ENCODE assay signal across 15 cellular contexts in the genomic region with DNA sequence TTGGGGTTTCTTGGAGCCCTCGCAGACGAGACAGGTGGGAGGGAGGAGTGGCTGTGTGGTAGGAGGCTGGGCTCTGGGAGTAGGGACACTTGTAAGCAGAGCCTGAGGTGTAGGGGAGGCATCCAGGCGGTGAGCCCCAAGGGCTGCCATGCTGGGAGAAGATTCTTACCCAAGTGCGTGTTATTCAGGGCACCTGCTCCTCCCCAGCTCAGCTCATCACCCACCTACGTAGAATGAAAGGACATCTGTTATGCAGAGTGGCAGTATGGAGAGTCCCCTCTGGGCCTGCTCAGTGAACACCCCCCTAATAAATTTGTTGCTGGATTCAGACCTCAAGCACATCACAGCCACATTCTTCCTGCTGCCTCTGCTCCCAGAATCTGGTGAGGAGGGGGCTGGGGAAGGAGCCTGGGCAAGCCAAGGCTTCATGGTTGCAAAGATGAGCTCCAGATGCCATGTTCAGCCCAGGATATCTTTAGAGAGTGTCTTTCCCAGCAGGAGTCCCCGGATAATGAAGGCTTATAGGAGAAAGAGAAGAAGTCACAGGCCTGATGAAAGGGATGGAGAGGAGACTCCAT.
DNase-seq lines count a peak whose midpoint lies in the region; ATAC-seq and TF ChIP-seq lines count a peak whose summit lies in the region.
"Had no signal": no experiment of that assay in that cellular context is flagged by ENCODE, and none has a peak within 500 bp of the region (broad histone marks: within the 10 kb centered on the region; RNA-seq: fewer than 3 reads in every experiment).

No MANE protein-coding gene starts in this region.

- no peak overlapping the region for H3K27ac Mint-ChIP-seq in natural killer cell treated with Interleukin-12 subunit alpha and Interleukin-12 subunit beta and Interleukin-15 and Interleukin-18, amount 100 ng/mL, for 72 hours
- H3K27ac Mint-ChIP-seq in natural killer cell = no peak overlapping the region
- no peak overlapping the region for H3K27ac Mint-ChIP-seq in stimulated activated effector memory CD8-positive, alpha-beta T cell treated with anti-CD3 and anti-CD28 coated beads, Interleukin-12 subunit alpha, Interleukin-12 subunit beta, amount 100 ng/mL, for 72 hours
- no peak overlapping the region for H3K27ac Mint-ChIP-seq in activated CD8-positive, alpha-beta T cell treated with anti-CD3 and anti-CD28 coated beads for 36 hours
- H3K27ac Mint-ChIP-seq: CD8-positive, alpha-beta T cell; GM23338; H9 had no signal

- H3K4me1 Mint-ChIP-seq in natural killer cell treated with Interleukin-12 subunit alpha and Interleukin-12 subunit beta and Interleukin-15 and Interleukin-18, amount 100 ng/mL, for 72 hours (ENCODE audit: low read depth in 2 of 2) = no peaks in the 10 kb centered on the region
- H3K4me1 Mint-ChIP-seq in natural killer cell = no peaks in the 10 kb centered on the region
- no peaks in the 10 kb centered on the region for H3K4me1 Mint-ChIP-seq in stimulated activated effector memory CD8-positive, alpha-beta T cell treated with anti-CD3 and anti-CD28 coated beads, Interleukin-12 subunit alpha, Interleukin-12 subunit beta, amount 100 ng/mL, for 72 hours
- H3K4me1 Mint-ChIP-seq in activated CD8-positive, alpha-beta T cell treated with anti-CD3 and anti-CD28 coated beads for 36 hours (ENCODE audit: low read depth) = no peaks in the 10 kb centered on the region

- POLR2A ChIA-PET in activated CD8-positive, alpha-beta T cell treated with anti-CD3 and anti-CD28 coated beads for 36 hours (lab: Charles Lee) = no interaction called here

- no peak overlapping the region for H3K4me3 Mint-ChIP-seq in natural killer cell treated with Interleukin-12 subunit alpha and Interleukin-12 subunit beta and Interleukin-15 and Interleukin-18, amount 100 ng/mL, for 72 hours
- no peak overlapping the region for H3K4me3 Mint-ChIP-seq in natural killer cell
- H3K4me3 Mint-ChIP-seq in stimulated activated effector memory CD8-positive, alpha-beta T cell treated with anti-CD3 and anti-CD28 coated beads, Interleukin-12 subunit alpha, Interleukin-12 subunit beta, amount 100 ng/mL, for 72 hours = no peak overlapping the region
- no peak overlapping the region for H3K4me3 Mint-ChIP-seq in activated CD8-positive, alpha-beta T cell treated with anti-CD3 and anti-CD28 coated beads for 36 hours
- H3K4me3 Mint-ChIP-seq: CD8-positive, alpha-beta T cell; GM23338; H9 had no signal

- peak; percentile 44 to 47 for ATAC-seq in natural killer cell treated with Interleukin-12 subunit alpha and Interleukin-12 subunit beta and Interleukin-15 and Interleukin-18, amount 100 ng/mL, for 72 hours
- no peak for ATAC-seq in natural killer cell
- ATAC-seq in stimulated activated effector memory CD8-positive, alpha-beta T cell treated with anti-CD3 and anti-CD28 coated beads, Interleukin-12 subunit alpha, Interleukin-12 subunit beta, amount 100 ng/mL, for 72 hours = peak; percentile 22
- ATAC-seq in activated CD8-positive, alpha-beta T cell treated with anti-CD3 and anti-CD28 coated beads for 36 hours = no peak
- ATAC-seq: CD8-positive, alpha-beta T cell; GM23338 had no signal

- peaks cover 6% of the 10 kb centered on the region for H3K9me3 Mint-ChIP-seq in natural killer cell treated with Interleukin-12 subunit alpha and Interleukin-12 subunit beta and Interleukin-15 and Interleukin-18, amount 100 ng/mL, for 72 hours
- H3K9me3 Mint-ChIP-seq in natural killer cell = peaks cover 3 to 6% of the 10 kb centered on the region in 2 donors
- peaks cover 3% of the 10 kb centered on the region for H3K9me3 Mint-ChIP-seq in stimulated activated effector memory CD8-positive, alpha-beta T cell treated with anti-CD3 and anti-CD28 coated beads, Interleukin-12 subunit alpha, Interleukin-12 subunit beta, amount 100 ng/mL, for 72 hours
- H3K9me3 Mint-ChIP-seq in activated CD8-positive, alpha-beta T cell treated with anti-CD3 and anti-CD28 coated beads for 36 hours = no peaks in the 10 kb centered on the region
- H3K9me3 Mint-ChIP-seq: CD8-positive, alpha-beta T cell had no signal

- CTCF ChIA-PET in activated CD8-positive, alpha-beta T cell treated with anti-CD3 and anti-CD28 coated beads for 36 hours (lab: Charles Lee) = no interaction called here

- no peaks in the 10 kb centered on the region for H3K36me3 Mint-ChIP-seq in natural killer cell treated with Interleukin-12 subunit alpha and Interleukin-12 subunit beta and Interleukin-15 and Interleukin-18, amount 100 ng/mL, for 72 hours
- no peaks in the 10 kb centered on the region for H3K36me3 Mint-ChIP-seq in natural killer cell
- H3K36me3 Mint-ChIP-seq in stimulated activated effector memory CD8-positive, alpha-beta T cell treated with anti-CD3 and anti-CD28 coated beads, Interleukin-12 subunit alpha, Interleukin-12 subunit beta, amount 100 ng/mL, for 72 hours = no peaks in the 10 kb centered on the region
- no peaks in the 10 kb centered on the region for H3K36me3 Mint-ChIP-seq in activated CD8-positive, alpha-beta T cell treated with anti-CD3 and anti-CD28 coated beads for 36 hours (ENCODE audit: low read depth)
- H3K36me3 Mint-ChIP-seq: CD8-positive, alpha-beta T cell had no signal

- no peak for DNase-seq in natural killer cell treated with Interleukin-12 subunit alpha and Interleukin-12 subunit beta and Interleukin-15 and Interleukin-18, amount 100 ng/mL, for 72 hours (ENCODE audit: low spot score)
- DNase-seq in natural killer cell (no peak), NCI-H345 treated with DMSO at 0.1 percent for 48 hours (lab: John Stamatoyannopoulos, UW; ENCODE audit: unreplicated experiment) (peak; percentile 24), H4 (ENCODE audit: low spot score) (no peak)
- no peak for DNase-seq in stimulated activated effector memory CD8-positive, alpha-beta T cell treated with anti-CD3 and anti-CD28 coated beads, Interleukin-12 subunit alpha, Interleukin-12 subunit beta, amount 100 ng/mL, for 72 hours (ENCODE audit: low spot score in 2 of 2)
- no peak for DNase-seq in activated naive CD4-positive, alpha-beta T cell (lab: John Stamatoyannopoulos, UW)
- no peak for DNase-seq in activated CD8-positive, alpha-beta T cell treated with anti-CD3 and anti-CD28 coated beads for 36 hours
- DNase-seq: ACHN; BE2C; CD8-positive, alpha-beta T cell; COR-L47; GDM1; H9; IMR-90 had no signal

- no peak for TF ChIP-seq CTCF in natural killer cell (IDR thresholded peaks at IDR 0.05)
- no peak for TF ChIP-seq CTCF in activated CD8-positive, alpha-beta T cell treated with anti-CD3 and anti-CD28 coated beads for 36 hours (IDR thresholded peaks at IDR 0.05)

- H3K27me3 Mint-ChIP-seq in natural killer cell treated with Interleukin-12 subunit alpha and Interleukin-12 subunit beta and Interleukin-15 and Interleukin-18, amount 100 ng/mL, for 72 hours = peaks cover 0 to 6% of the 10 kb centered on the region in 2 donors
- H3K27me3 Mint-ChIP-seq in natural killer cell (ENCODE audit: low read depth in 2 of 2) = no peaks in the 10 kb centered on the region
- no peaks in the 10 kb centered on the region for H3K27me3 Mint-ChIP-seq in activated CD8-positive, alpha-beta T cell treated with anti-CD3 and anti-CD28 coated beads for 36 hours

- intact Hi-C loops in natural killer cell (cut with micrococcal nuclease) = no loop called here
- intact Hi-C loops in activated CD8-positive, alpha-beta T cell treated with anti-CD3 and anti-CD28 coated beads for 36 hours (cut with micrococcal nuclease) = no loop called here

Comparison
In these comparisons a context has a peak if more than half of its experiments do, and no peak if none do; other contexts are left out.
1. ATAC-seq: peak in natural killer cell treated with Interleukin-12 subunit alpha and Interleukin-12 subunit beta and Interleukin-15 and Interleukin-18, amount 100 ng/mL, for 72 hours (2 of 2) and stimulated activated effector memory CD8-positive, alpha-beta T cell treated with anti-CD3 and anti-CD28 coated beads, Interleukin-12 subunit alpha, Interleukin-12 subunit beta, amount 100 ng/mL, for 72 hours (single experiment); none in natural killer cell (0 of 3) and activated CD8-positive, alpha-beta T cell treated with anti-CD3 and anti-CD28 coated beads for 36 hours (single experiment).